Comparison of ENCODE assay signal across 10 cellular contexts in the genomic region with DNA sequence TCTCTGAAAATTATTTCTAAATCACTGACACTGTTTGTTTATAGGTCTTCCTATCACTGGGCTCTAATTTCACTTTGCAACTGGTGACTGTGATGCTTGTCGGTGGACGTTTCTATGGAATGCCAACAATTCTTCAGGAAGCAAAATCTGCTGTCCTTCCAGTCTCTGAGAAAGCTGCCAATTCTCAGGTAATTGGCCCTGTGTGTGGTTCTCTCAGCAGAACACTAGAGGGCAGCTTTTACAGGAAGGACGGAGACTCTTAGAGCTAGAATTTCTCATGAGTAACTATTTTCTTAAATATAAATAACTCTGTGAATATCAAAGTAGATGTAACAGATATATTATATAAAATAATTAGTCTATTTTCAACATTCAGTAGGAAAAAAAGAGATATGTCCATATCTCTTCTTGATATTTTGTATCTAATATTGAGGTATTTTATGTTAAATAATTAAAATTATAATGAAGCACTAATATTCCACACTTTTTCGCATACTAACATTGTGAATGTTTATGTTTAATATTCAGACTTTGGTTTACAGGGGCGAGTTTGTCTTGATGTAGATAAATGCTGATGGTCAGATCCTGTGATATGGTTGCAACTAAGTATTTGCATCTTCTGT.
DNase-seq lines count a peak whose midpoint lies in the region; ATAC-seq and TF ChIP-seq lines count a peak whose summit lies in the region.
"Had no signal": no experiment of that assay in that cellular context is flagged by ENCODE, and none has a peak within 500 bp of the region (broad histone marks: within the 10 kb centered on the region; RNA-seq: fewer than 3 reads in every experiment).

No MANE protein-coding gene starts in this region.

- H4K20me1 ChIP-seq in OCI-LY3 (ENCODE audit: insufficient read depth, low read length), result no peaks in the 10 kb centered on the region
- no peaks in the 10 kb centered on the region for H4K20me1 ChIP-seq in osteoblast (ENCODE audit: insufficient read depth, low read length)

- H3K9ac ChIP-seq in OCI-LY3 (ENCODE audit: low read length), result no peak overlapping the region

- peaks cover 1% of the 10 kb centered on the region for H3K27me3 Mint-ChIP-seq in endothelial cell (ENCODE audit: unreplicated experiment)
- H3K27me3 Mint-ChIP-seq: activated naive CD8-positive, alpha-beta T cell had no signal

- H3K27me3 ChIP-seq in OCI-LY3 (ENCODE audit: low read depth, low read length), result no peaks in the 10 kb centered on the region
- no peaks in the 10 kb centered on the region for H3K27me3 ChIP-seq in osteoblast (ENCODE audit: insufficient read depth, low read length)

- H3K4me1 ChIP-seq in OCI-LY3 (ENCODE audit: low read length) (no peaks in the 10 kb centered on the region), osteoblast (ENCODE audit: insufficient read depth, low read length) (no peaks in the 10 kb centered on the region)

- no peak overlapping the region for H3K4me3 Mint-ChIP-seq in endothelial cell (ENCODE audit: unreplicated experiment)
- H3K4me3 Mint-ChIP-seq: activated naive CD8-positive, alpha-beta T cell; CD4-positive, alpha-beta memory T cell had no signal

- H3K4me1 Mint-ChIP-seq in endothelial cell (ENCODE audit: unreplicated experiment), result peaks cover 3% of the 10 kb centered on the region

- peaks cover 3% of the 10 kb centered on the region for H3K36me3 Mint-ChIP-seq in endothelial cell (ENCODE audit: low read depth, unreplicated experiment)
- H3K36me3 Mint-ChIP-seq: activated naive CD8-positive, alpha-beta T cell; CD4-positive, alpha-beta memory T cell had no signal

- H3K36me3 ChIP-seq in OCI-LY3 (replicated peaks; ENCODE audit: low read depth, low read length) (no peaks in the 10 kb centered on the region), osteoblast (ENCODE audit: insufficient read depth, low read length) (no peaks in the 10 kb centered on the region)

- DNase-seq in NCI-H2107 treated with DMSO at 0.1 percent for 48 hours (lab: John Stamatoyannopoulos, UW; ENCODE audit: unreplicated experiment), result peak; percentile 16
- DNase-seq in NCI-H2107 (lab: John Stamatoyannopoulos, UW), result no peak
- peak; percentile 35 for DNase-seq in endothelial cell (ENCODE audit: low spot score)
- peak; percentile 27 for DNase-seq in osteoblast (ENCODE audit: insufficient read length, low spot score, missing footprints)
- no peak for DNase-seq in NCI-H345 treated with DMSO at 0.1 percent for 48 hours (lab: John Stamatoyannopoulos, UW; ENCODE audit: unreplicated experiment)

- H2AFZ ChIP-seq in OCI-LY3 (ENCODE audit: low read depth, low read length), result no peak overlapping the region
- H2AFZ ChIP-seq in osteoblast (ENCODE audit: low read length), result no peak overlapping the region

- H3K4me2 ChIP-seq in OCI-LY3 (ENCODE audit: low read length) (no peak overlapping the region), osteoblast (ENCODE audit: insufficient read depth, low read length) (no peak overlapping the region)

- no peak overlapping the region for H3K4me3 ChIP-seq in OCI-LY3 (ENCODE audit: low read length)
- H3K4me3 ChIP-seq in osteoblast (ENCODE audit: insufficient read depth, low read length), result no peak overlapping the region

- ATAC-seq in GM19035 (IDR thresholded peaks at IDR 0.05; ENCODE audit: unreplicated experiment), result peak; percentile 78
- peak; percentile 68 for ATAC-seq in HG03196 (IDR thresholded peaks at IDR 0.05; ENCODE audit: unreplicated experiment)

- H3K79me2 ChIP-seq in OCI-LY3 (ENCODE audit: low read length), result no peaks in the 10 kb centered on the region
- H3K79me2 ChIP-seq in osteoblast (ENCODE audit: insufficient read depth, low read length), result no peaks in the 10 kb centered on the region

- H3K9me3 Mint-ChIP-seq in endothelial cell (ENCODE audit: unreplicated experiment), result peaks cover 4% of the 10 kb centered on the region

- H3K27ac Mint-ChIP-seq in endothelial cell (ENCODE audit: unreplicated experiment), result no peak overlapping the region
- H3K27ac Mint-ChIP-seq: activated naive CD8-positive, alpha-beta T cell; CD4-positive, alpha-beta memory T cell had no signal

- TF ChIP-seq CTCF in OCI-LY3 (IDR thresholded peaks at IDR 0.05; ENCODE audit: low read depth, low read length) (peak; percentile 62), endothelial cell (IDR thresholded peaks at IDR 0.05; ENCODE audit: unreplicated experiment) (peak; percentile 79), osteoblast (IDR thresholded peaks at IDR 0.05; ENCODE audit: extremely low read depth, low read depth, low read length) (peak; percentile 77)

- H3K9me3 ChIP-seq in OCI-LY3 (ENCODE audit: insufficient read depth, low read length), result no peaks in the 10 kb centered on the region
- no peaks in the 10 kb centered on the region for H3K9me3 ChIP-seq in osteoblast (ENCODE audit: low read depth, low read length)

- no peak overlapping the region for H3K27ac ChIP-seq in OCI-LY3 (ENCODE audit: low read length)
- H3K27ac ChIP-seq in osteoblast (ENCODE audit: low read depth, low read length), result no peak overlapping the region

Comparison
In these comparisons a context has a peak if more than half of its experiments do, and no peak if none do; other contexts are left out.
1. DNase-seq: peak in NCI-H2107 treated with DMSO at 0.1 percent for 48 hours (single experiment), endothelial cell (single experiment) and osteoblast (single experiment); none in NCI-H2107 (single experiment) and NCI-H345 treated with DMSO at 0.1 percent for 48 hours (single experiment).
2. Peak in every context shown above with its lines, with median percentiles within 50 percentile points of each other: CTCF ChIP-seq.